23 cellular contexts compared by ENCODE assay signal in genomic region chr10:59340279-59340678, GRCh38. TPM values are rescaled to one million over a fixed set of nuclear protein-coding genes. Genes with fewer than 3 reads are reported as not detected.
DNase-seq lines count a peak whose midpoint lies in the region; ATAC-seq and TF ChIP-seq lines count a peak whose summit lies in the region.
"Had no signal": no experiment of that assay in that cellular context is flagged by ENCODE, and none has a peak within 500 bp of the region (broad histone marks: within the 10 kb centered on the region; RNA-seq: fewer than 3 reads in every experiment).

No MANE protein-coding gene starts in this region.

- no peak for ATAC-seq in HG03521 (IDR thresholded peaks at IDR 0.05; ENCODE audit: unreplicated experiment)
- no peak for ATAC-seq in HG03196 (IDR thresholded peaks at IDR 0.05; ENCODE audit: unreplicated experiment)
- no peak for ATAC-seq in GM18505 (IDR thresholded peaks at IDR 0.05; ENCODE audit: unreplicated experiment)
- ATAC-seq: GM12878, HCT116, Panc1 had no signal

- H3K9me3 ChIP-seq in ascending aorta = no peaks in the 10 kb centered on the region
- no peaks in the 10 kb centered on the region for H3K9me3 ChIP-seq in prostate gland
- no peaks in the 10 kb centered on the region for H3K9me3 ChIP-seq in testis
- H3K9me3 ChIP-seq: BE2C had no signal

- WGBS in prostate gland = 60% methylated on average over 1 of the region's 1 CpG
- 57 to 77% methylated on average over 1 of the region's 1 CpG for WGBS in testis, 2 donors

- no peaks in the 10 kb centered on the region for H3K27me3 ChIP-seq in ascending aorta
- H3K27me3 ChIP-seq in prostate gland (replicated peaks; ENCODE audit: insufficient read depth) = no peaks in the 10 kb centered on the region
- no peaks in the 10 kb centered on the region for H3K27me3 ChIP-seq in testis
- H3K27me3 ChIP-seq: BE2C had no signal

- TF ChIP-seq CTCF in ascending aorta (IDR thresholded peaks at IDR 0.05) (no peak), prostate gland (IDR thresholded peaks at IDR 0.05) (no peak), testis (IDR thresholded peaks at IDR 0.05) (no peak)

- no peak for TF ChIP-seq POLR2A in prostate gland (IDR thresholded peaks at IDR 0.05)
- no peak for TF ChIP-seq POLR2A in testis (IDR thresholded peaks at IDR 0.05)
- no peak for TF ChIP-seq POLR2A in GM18505 (IDR thresholded peaks at IDR 0.05; ENCODE audit: borderline replicate concordance, extremely low read depth, insufficient read depth, insufficient read length)

- peaks cover 4 to 24% of the 10 kb centered on the region in 2 donors for H3K4me1 ChIP-seq in ascending aorta
- H3K4me1 ChIP-seq in prostate gland (replicated peaks) = peaks cover 16% of the 10 kb centered on the region
- H3K4me1 ChIP-seq in testis = peaks cover 32% of the 10 kb centered on the region
- H3K4me1 ChIP-seq: BE2C had no signal

- intact Hi-C loops in ascending aorta (cut with DNase I) = no loop called here
- intact Hi-C loops in prostate gland (cut with DNase I) = no loop called here
- intact Hi-C loops in testis (cut with DNase I; ENCODE audit: low total_unique reads) = no loop called here

- peak overlapping the region; percentile 51 to 67 for H3K27ac ChIP-seq in ascending aorta
- H3K27ac ChIP-seq in cingulate gyrus (ENCODE audit: low read depth, low read length) = peak overlapping the region; percentile 57
- peak overlapping the region; percentile 79 to 90 for H3K27ac ChIP-seq in prostate gland
- peak overlapping the region; percentile 28 to 76 for H3K27ac ChIP-seq in testis

- H3K4me3 ChIP-seq in ascending aorta = no peak overlapping the region
- no peak overlapping the region for H3K4me3 ChIP-seq in prostate gland
- H3K4me3 ChIP-seq in testis = no peak overlapping the region
- H3K4me3 ChIP-seq: GM12878 had no signal

- DNase-seq in ascending aorta (ENCODE audit: low spot score in 2 of 2) = no peak
- no peak for DNase-seq in prostate gland (ENCODE audit: low spot score)
- DNase-seq in testis = no peak
- DNase-seq: BE2C, COR-L47, DMS 273 treated with DMSO at 0.1 percent for 48 hours, DMS79 treated with DMSO at 0.1 percent for 48 hours, GOT3, NCI-H1105, NCI-H1694, NCI-H2081, NCI-H2171, NCI-H345, NCI-H524 treated with DMSO at 0.1 percent for 48 hours, NCI-H82 had no signal

- H3K36me3 ChIP-seq in ascending aorta (no peaks in the 10 kb centered on the region), prostate gland (no peaks in the 10 kb centered on the region), testis (ENCODE audit: low read depth, missing control alignments) (no peaks in the 10 kb centered on the region)
- H3K36me3 ChIP-seq: BE2C had no signal

RNA-seq across cellular contexts. Expression of gene FAM13C, which starts 22.1 kb away (rescaled TPM):
- total RNA-seq in ascending aorta = 10.7 TPM
- total RNA-seq in prostate gland = 10 to 100 TPM; 56.7 to 66.7 TPM
- total RNA-seq in testis = 10 to 100 TPM; 38.5 to 50.9 TPM
- polyA plus RNA-seq in testis (ENCODE audit: insufficient read depth, low read depth, low replicate concordance) = 12.9 TPM
- polyA plus RNA-seq: IgD-negative memory B cell had no signal
